In genomic region chr2:184203661-184204060, GRCh38 we compare ENCODE assay signal across 30 cellular contexts.
"Had no signal": no experiment of that assay in that cellular context is flagged by ENCODE, and none has a peak within 500 bp of the region (broad histone marks: within the 10 kb centered on the region; RNA-seq: fewer than 3 reads in every experiment).

No MANE protein-coding gene starts in this region.

- H2AFZ ChIP-seq: hepatocyte had no signal

- H3K27me3 ChIP-seq: adrenal gland, ascending aorta, breast epithelium, cardiac muscle cell, esophagus squamous epithelium, gastroesophageal sphincter, heart right ventricle, hepatocyte had no signal

- H3K4me2 ChIP-seq: hepatocyte had no signal

- H3K79me2 ChIP-seq: hepatocyte had no signal

- H3K27ac ChIP-seq: adrenal gland, ascending aorta, breast epithelium, cardiac muscle cell, esophagus squamous epithelium, gastroesophageal sphincter, heart right ventricle, hepatocyte had no signal

- H3K36me3 ChIP-seq: adrenal gland, ascending aorta, breast epithelium, cardiac muscle cell, esophagus squamous epithelium, gastroesophageal sphincter, heart right ventricle had no signal

- H3K4me1 ChIP-seq: adrenal gland, ascending aorta, breast epithelium, esophagus squamous epithelium, gastroesophageal sphincter, heart right ventricle had no signal

- ATAC-seq: activated CD4-positive, alpha-beta T cell treated with anti-CD3 and anti-CD28 coated beads for 36 hours; activated CD8-positive, alpha-beta memory T cell treated with anti-CD3 and anti-CD28 coated beads, Interleukin-2, amount 10 ng/mL, durations not matched to agents 7 days and 5 days; activated CD8-positive, alpha-beta T cell treated with anti-CD3 and anti-CD28 coated beads, Interleukin-2, amount 10 ng/mL, durations not matched to agents 7 days and 5 days; activated naive CD8-positive, alpha-beta T cell treated with anti-CD3 and anti-CD28 coated beads, Interleukin-2, amount 50 U/mL, for 24 hours; effector memory CD8-positive, alpha-beta T cell; gastroesophageal sphincter; heart right ventricle had no signal

- H3K9me3 ChIP-seq: adrenal gland, ascending aorta, breast epithelium, esophagus squamous epithelium had no signal

- DNase-seq: activated CD4-positive, alpha-beta memory T cell treated with anti-CD3 and anti-CD28 coated beads for 36 hours; activated CD4-positive, alpha-beta T cell treated with anti-CD3 and anti-CD28 coated beads for 36 hours; activated CD4-positive, alpha-beta T cell treated with anti-CD3 and anti-CD28 coated beads, Interleukin-2, amount 10 ng/mL, durations not matched to agents 24 days and 14 days; activated CD4-positive, CD25-positive, alpha-beta regulatory T cell; activated CD4-positive, CD25-positive, alpha-beta regulatory T cell treated with anti-CD3 and anti-CD28 coated beads, Interleukin-2, amount 50 U/mL, for 72 hours; activated CD8-positive, alpha-beta memory T cell treated with anti-CD3 and anti-CD28 coated beads, Interleukin-2, amount 10 ng/mL, durations not matched to agents 7 days and 5 days; activated CD8-positive, alpha-beta memory T cell treated with anti-CD3 and anti-CD28 coated beads, Interleukin-2, amount 50 U/mL, for 4 hours; activated CD8-positive, alpha-beta T cell treated with anti-CD3 and anti-CD28 coated beads, Interleukin-2, amount 10 ng/mL, durations not matched to agents 7 days and 5 days; activated effector memory CD4-positive, alpha-beta T cell treated with anti-CD3 and anti-CD28 coated beads, Interleukin-2, amount 50 U/mL, for 16 hours; activated naive CD4-positive, alpha-beta T cell treated with anti-CD3 and anti-CD28 coated beads for 36 hours; activated naive CD8-positive, alpha-beta T cell treated with anti-CD3 and anti-CD28 coated beads for 36 hours; activated naive CD8-positive, alpha-beta T cell treated with anti-CD3 and anti-CD28 coated beads, Interleukin-2, amount 50 U/mL, for 24 hours; activated T-cell treated with anti-CD3 and anti-CD28 coated beads, Interleukin-2, amount 50 U/mL, for 1 hour; activated T-cell treated with anti-CD3 and anti-CD28 coated beads, Interleukin-2, amount 50 U/mL, for 48 hours; adrenal gland; central memory CD4-positive, alpha-beta T cell; cortex of kidney; dermis blood vessel endothelial cell; effector CD4-positive, alpha-beta T cell; effector memory CD8-positive, alpha-beta T cell; erythroblast; esophagus squamous epithelium; foreskin melanocyte; heart right ventricle; T-helper 2 cell had no signal

- H3K4me3 ChIP-seq: adrenal gland, ascending aorta, breast epithelium, cardiac muscle cell, esophagus squamous epithelium, gastroesophageal sphincter, heart right ventricle, hepatocyte had no signal
